8 cellular contexts compared by ENCODE assay signal in genomic region chr6:137076277-137077068, GRCh38. TPM values are rescaled to one million over a fixed set of nuclear protein-coding genes. Genes with fewer than 3 reads are reported as not detected.
DNase-seq lines count a peak whose midpoint lies in the region; ATAC-seq and TF ChIP-seq lines count a peak whose summit lies in the region.

No MANE protein-coding gene starts in this region.

- H3K27me3 ChIP-seq in OCI-LY3 (ENCODE audit: low read depth, low read length) (no peaks in the 10 kb centered on the region), tibial nerve (no peaks in the 10 kb centered on the region)

- H3K9me3 Mint-ChIP-seq in activated T-cell treated with anti-CD3 and anti-CD28 coated beads, Interleukin-2, amount 50 U/mL, for 24 hours, result no peaks in the 10 kb centered on the region

- H3K27me3 Mint-ChIP-seq in activated T-cell treated with anti-CD3 and anti-CD28 coated beads, Interleukin-2, amount 50 U/mL, for 24 hours, result peaks cover 32% of the 10 kb centered on the region

- H3K27ac ChIP-seq in OCI-LY3 (ENCODE audit: low read length), result peak overlapping the region; percentile 75
- H3K27ac ChIP-seq in tibial nerve, result no peak overlapping the region

- no peaks in the 10 kb centered on the region for H3K4me1 Mint-ChIP-seq in activated T-cell treated with anti-CD3 and anti-CD28 coated beads, Interleukin-2, amount 50 U/mL, for 24 hours (ENCODE audit: low read depth)

- 60 to 62% methylated on average over 4 of the region's 4 CpGs for WGBS in tibial nerve, 2 donors

- peak overlapping the region; percentile 60 for H3K4me3 ChIP-seq in OCI-LY3 (ENCODE audit: low read length)
- no peak overlapping the region for H3K4me3 ChIP-seq in tibial nerve

- no peak overlapping the region for H3K4me3 Mint-ChIP-seq in activated T-cell treated with anti-CD3 and anti-CD28 coated beads, Interleukin-2, amount 50 U/mL, for 24 hours

- ATAC-seq in GM21825 (IDR thresholded peaks at IDR 0.05; ENCODE audit: unreplicated experiment), result peak; percentile 99

- H3K4me2 ChIP-seq in OCI-LY3 (ENCODE audit: low read length), result peak overlapping the region; percentile 82

- no peaks in the 10 kb centered on the region for H3K79me2 ChIP-seq in OCI-LY3 (ENCODE audit: low read length)

- H3K9ac ChIP-seq in ES-I3 (ENCODE audit: low read depth, low read length) (peak overlapping the region; percentile 42; the same call in 1 of the 2 replicates), OCI-LY3 (ENCODE audit: low read length) (peak overlapping the region; percentile 71)

- H4K20me1 ChIP-seq in OCI-LY3 (ENCODE audit: insufficient read depth, low read length), result no peaks in the 10 kb centered on the region

- TF ChIP-seq CTCF in OCI-LY3 (IDR thresholded peaks at IDR 0.05; ENCODE audit: low read depth, low read length) (peak; percentile 79), tibial nerve (IDR thresholded peaks at IDR 0.05) (peak; percentile 56 to 71 (median 66))

- H3K4me1 ChIP-seq in ES-I3 (ENCODE audit: insufficient read depth, low read length) (no peaks in the 10 kb centered on the region; the same call in 1 of the 2 replicates), OCI-LY3 (ENCODE audit: low read length) (peaks cover 28% of the 10 kb centered on the region), tibial nerve (no peaks in the 10 kb centered on the region)

- no peak for TF ChIP-seq EP300 in tibial nerve (IDR thresholded peaks at IDR 0.05)

- TF ChIP-seq POLR2A in tibial nerve (IDR thresholded peaks at IDR 0.05), result no peak

- H2AFZ ChIP-seq in OCI-LY3 (ENCODE audit: low read depth, low read length), result peak overlapping the region; percentile 35; the same call in 1 of the 2 replicates

- DNase-seq in KG1 (lab: John Stamatoyannopoulos, UW) (peak; percentile 38), fibroblast of the conjunctiva (ENCODE audit: low read depth) (peak; percentile 52), nucleus accumbens (lab: John Stamatoyannopoulos, UW) (peak in 38 of 56 donors; percentile 1 to 72 (median 16)), tibial nerve (ENCODE audit: low spot score in 2 of 2) (peak; percentile 60 to 81)
- DNase-seq in activated T-cell treated with anti-CD3 and anti-CD28 coated beads, Interleukin-2, amount 50 U/mL, for 24 hours, result peak; percentile 65

- H3K27ac Mint-ChIP-seq in activated T-cell treated with anti-CD3 and anti-CD28 coated beads, Interleukin-2, amount 50 U/mL, for 24 hours, result no peak overlapping the region

- no peaks in the 10 kb centered on the region for H3K36me3 ChIP-seq in ES-I3 (ENCODE audit: insufficient read depth, low read length)
- no peaks in the 10 kb centered on the region for H3K36me3 ChIP-seq in OCI-LY3 (replicated peaks; ENCODE audit: low read depth, low read length)
- no peaks in the 10 kb centered on the region for H3K36me3 ChIP-seq in tibial nerve

- H3K9me3 ChIP-seq in ES-I3 (ENCODE audit: control insufficient read depth, insufficient read depth, low read length) (no peaks in the 10 kb centered on the region), OCI-LY3 (ENCODE audit: insufficient read depth, low read length) (no peaks in the 10 kb centered on the region), tibial nerve (peaks cover 0 to 12% (median 0%) of the 10 kb centered on the region in 4 donors)

- H3K36me3 Mint-ChIP-seq in activated T-cell treated with anti-CD3 and anti-CD28 coated beads, Interleukin-2, amount 50 U/mL, for 24 hours (ENCODE audit: low read depth), result no peaks in the 10 kb centered on the region

RNA-seq across cellular contexts. Expression of gene IL20RA, which starts 31.7 kb away (rescaled TPM):
- 1 to 10 TPM in 3 of 4 donors, under 1 TPM in 1; 0.60 to 6.3 (median 2.8) TPM for total RNA-seq in tibial nerve

Comparison
In these comparisons a context has a peak if more than half of its experiments do, and no peak if none do; other contexts are left out.
1. DNase-seq: peak in every context shown above with its lines; median percentile 70 in tibial nerve; 65 in activated T-cell treated with anti-CD3 and anti-CD28 coated beads, Interleukin-2, amount 50 U/mL, for 24 hours; 52 in fibroblast of the conjunctiva; 38 in KG1; 16 in nucleus accumbens.